In genomic region chr20:49464556-49464955, GRCh38 we compare ENCODE assay signal across 29 cellular contexts. TPM values are rescaled to one million over a fixed set of nuclear protein-coding genes. Genes with fewer than 3 reads are reported as not detected.
A peak's percentile ranks its signal among the peaks of the same experiment; 100 is the strongest.
DNase-seq lines count a peak whose midpoint lies in the region; ATAC-seq, FAIRE-seq and TF ChIP-seq lines count a peak whose summit lies in the region.
"Had no signal": no experiment of that assay in that cellular context is flagged by ENCODE, and none has a peak within 500 bp of the region (broad histone marks: within the 10 kb centered on the region; RNA-seq: fewer than 3 reads in every experiment).

No MANE protein-coding gene starts in this region.

- no peak overlapping the region for H3K4me3 Mint-ChIP-seq in activated CD4-positive, alpha-beta T cell treated with anti-CD3 and anti-CD28 coated beads for 36 hours
- H3K4me3 Mint-ChIP-seq: CD14-positive monocyte; CD4-positive, alpha-beta memory T cell; CD4-positive, CD25-positive, alpha-beta regulatory T cell; CD8-positive, alpha-beta memory T cell had no signal

- CTCF ChIA-PET in IMR-90 (lab: Yijun Ruan, JAX) = no interaction called here
- CTCF ChIA-PET in activated CD4-positive, alpha-beta T cell treated with anti-CD3 and anti-CD28 coated beads for 36 hours (lab: Charles Lee) = interaction anchor here (1.6 kb wide), 1 partner anchor 20 kb away, joined by 4 read pairs; no protein-coding TSS in a partner anchor

- FAIRE-seq in HTR-8/SVneo (lab: Jason Lieb, UNC) = peak; percentile 36
- FAIRE-seq: A204.1, GM12878, GM12892, GM18507 had no signal

- no peak overlapping the region for H3K56ac ChIP-seq in IMR-90 (ENCODE audit: extremely low read depth, insufficient read depth, low read length)

- ATAC-seq in IMR-90 (ENCODE audit: low read depth) (no peak), upper lobe of right lung (peak; percentile 21), HG03108 (IDR thresholded peaks at IDR 0.05; ENCODE audit: unreplicated experiment) (no peak)
- ATAC-seq in activated CD4-positive, alpha-beta T cell treated with anti-CD3 and anti-CD28 coated beads for 36 hours = no peak
- ATAC-seq: GM12878 had no signal

- H3K4me1 Mint-ChIP-seq in activated CD4-positive, alpha-beta T cell treated with anti-CD3 and anti-CD28 coated beads for 36 hours = no peaks in the 10 kb centered on the region
- H3K4me1 Mint-ChIP-seq: CD14-positive monocyte; CD4-positive, alpha-beta memory T cell; CD4-positive, CD25-positive, alpha-beta regulatory T cell; CD8-positive, alpha-beta memory T cell had no signal

- H2BK15ac ChIP-seq in IMR-90 (ENCODE audit: low read depth, low read length) = no peak overlapping the region

- intact Hi-C loops in IMR-90 (cut with micrococcal nuclease) = no loop called here
- intact Hi-C loops in upper lobe of right lung (cut with DNase I) = no loop called here
- intact Hi-C loops in activated CD4-positive, alpha-beta T cell treated with anti-CD3 and anti-CD28 coated beads for 36 hours (cut with DNase I, micrococcal nuclease) = no loop called here

- H4K8ac ChIP-seq in IMR-90 (ENCODE audit: low read depth in 2 of 2, low read length in 2 of 2) (no peak overlapping the region), trophoblast cell (ENCODE audit: low read depth, low read length) (no peak overlapping the region)

- H2AK9ac ChIP-seq in IMR-90 (replicated peaks; ENCODE audit: low read depth, low read length, poor library complexity) = no peak overlapping the region

- H3K4me3 ChIP-seq in IMR-90 (ENCODE audit: insufficient read depth, low read depth, low read length) (no peak overlapping the region), trophoblast cell (ENCODE audit: low read depth, low read length) (no peak overlapping the region), upper lobe of right lung (no peak overlapping the region)
- H3K4me3 ChIP-seq: BLaER1, GM12878 had no signal

- TF ChIP-seq POLR2A in IMR-90 (IDR thresholded peaks at IDR 0.05; ENCODE audit: low read depth, low read length) = no peak

- H3K14ac ChIP-seq in IMR-90 (replicated peaks; ENCODE audit: low read depth, low read length) (no peak overlapping the region), trophoblast cell (ENCODE audit: low read length) (no peak overlapping the region)

- TF ChIP-seq RAD21 in IMR-90 (IDR thresholded peaks at IDR 0.05; ENCODE audit: low read length) = no peak

- no peak overlapping the region for H3K27ac Mint-ChIP-seq in activated CD4-positive, alpha-beta T cell treated with anti-CD3 and anti-CD28 coated beads for 36 hours
- H3K27ac Mint-ChIP-seq: CD4-positive, alpha-beta memory T cell; CD4-positive, CD25-positive, alpha-beta regulatory T cell; CD8-positive, alpha-beta memory T cell had no signal

- H3K9me1 ChIP-seq in IMR-90 (ENCODE audit: insufficient read depth, low read length) = no peaks in the 10 kb centered on the region

- no peak overlapping the region for H3K4me2 ChIP-seq in IMR-90 (ENCODE audit: low read depth, low read length)
- no peak overlapping the region for H3K4me2 ChIP-seq in trophoblast cell (ENCODE audit: low read length)
- H3K4me2 ChIP-seq: BLaER1 had no signal

- peak overlapping the region; percentile 8 for H2AFZ ChIP-seq in IMR-90 (replicated peaks; ENCODE audit: low read length, poor library complexity)
- no peak overlapping the region for H2AFZ ChIP-seq in trophoblast cell (ENCODE audit: insufficient read depth, low read length, poor library complexity)

- BruUV-seq in IMR-90 (replicated peaks; lab: Mats Ljungman, UMichigan) = no TSS peak

- H3K9ac ChIP-seq in IMR-90 (ENCODE audit: low read depth, low read length) (no peak overlapping the region), trophoblast cell (ENCODE audit: low read length) (no peak overlapping the region)
- H3K9ac ChIP-seq: BLaER1 had no signal

- H3K23ac ChIP-seq in IMR-90 (ENCODE audit: low read depth, low read length) = no peak overlapping the region
- no peak overlapping the region for H3K23ac ChIP-seq in trophoblast cell (ENCODE audit: low read length)

- H3K18ac ChIP-seq in IMR-90 (ENCODE audit: low read depth, low read length) = no peak overlapping the region
- no peak overlapping the region for H3K18ac ChIP-seq in trophoblast cell (ENCODE audit: low read length)

- H2BK20ac ChIP-seq in IMR-90 (ENCODE audit: low read depth, low read length) = no peak overlapping the region

- H3K36me3 Mint-ChIP-seq in activated CD4-positive, alpha-beta T cell treated with anti-CD3 and anti-CD28 coated beads for 36 hours (ENCODE audit: low read depth) = no peaks in the 10 kb centered on the region
- H3K36me3 Mint-ChIP-seq: CD14-positive monocyte; CD4-positive, alpha-beta memory T cell; CD4-positive, CD25-positive, alpha-beta regulatory T cell; CD8-positive, alpha-beta memory T cell had no signal

- no peak overlapping the region for H2BK12ac ChIP-seq in trophoblast cell (ENCODE audit: low read length)

- no peak overlapping the region for H4K12ac ChIP-seq in trophoblast cell (ENCODE audit: low read depth, low read length)

- in situ Hi-C loops in IMR-90 (cut with MboI; ENCODE audit: low sequenced_read_pairs) = no loop called here

- no peaks in the 10 kb centered on the region for H3K79me2 ChIP-seq in trophoblast cell (ENCODE audit: control insufficient read depth, insufficient read depth, low read length, poor library complexity)

- H3K4ac ChIP-seq in IMR-90 (ENCODE audit: low read depth, low read length) = no peak overlapping the region
- H3K4ac ChIP-seq in trophoblast cell (ENCODE audit: low read depth, low read length) = no peak overlapping the region

- no peak overlapping the region for H4K91ac ChIP-seq in IMR-90 (ENCODE audit: insufficient read depth, low read depth, low read length)
- H4K91ac ChIP-seq in trophoblast cell (ENCODE audit: low read depth, low read length) = no peak overlapping the region

- TF ChIP-seq CTCF in IMR-90 (conservative IDR thresholded peaks at IDR 0.05; ENCODE audit: low read depth, low read length) (no peak), upper lobe of right lung (IDR thresholded peaks at IDR 0.05) (no peak)

- H3K9me3 Mint-ChIP-seq in activated CD4-positive, alpha-beta T cell treated with anti-CD3 and anti-CD28 coated beads for 36 hours (ENCODE audit: low read depth) = no peaks in the 10 kb centered on the region
- H3K9me3 Mint-ChIP-seq: CD4-positive, alpha-beta memory T cell; CD8-positive, alpha-beta memory T cell had no signal

- peaks cover 45% of the 10 kb centered on the region for H3K27me3 ChIP-seq in IMR-90 (ENCODE audit: control insufficient read depth, insufficient read depth, low read length)
- no peaks in the 10 kb centered on the region for H3K27me3 ChIP-seq in trophoblast cell (ENCODE audit: insufficient read depth, low read length)
- peaks cover 4% of the 10 kb centered on the region for H3K27me3 ChIP-seq in upper lobe of right lung
- H3K27me3 ChIP-seq: BE2C, BLaER1 had no signal

- POLR2A ChIA-PET in IMR-90 (lab: Charles Lee; ENCODE audit: unreplicated experiment) = no interaction called here
- POLR2A ChIA-PET in activated CD4-positive, alpha-beta T cell treated with anti-CD3 and anti-CD28 coated beads for 36 hours (lab: Charles Lee) = no interaction called here

- 78% methylated on average over 4 of the region's 7 CpGs; no CpG with 5 or more reads in 1 of the 2 experiments for WGBS in IMR-90 (ENCODE audit: extremely low coverage in 2 of 2, insufficient read length in 1 of 2), 2 experiments
- WGBS in trophoblast cell (ENCODE audit: extremely low coverage, insufficient coverage, insufficient read length) = no CpG with 5 or more reads among the region's 7 CpGs

- peaks cover 19% of the 10 kb centered on the region for H3K27me3 Mint-ChIP-seq in activated CD4-positive, alpha-beta T cell treated with anti-CD3 and anti-CD28 coated beads for 36 hours

- dilution Hi-C loops in IMR-90 (cut with HindIII; ENCODE audit: low sequenced_read_pairs, unreplicated experiment) = no loop called here

- H2BK5ac ChIP-seq in IMR-90 (ENCODE audit: low read depth, low read length, poor library complexity, severe bottlenecking) (no peak overlapping the region), trophoblast cell (ENCODE audit: low read depth, low read length, poor library complexity) (no peak overlapping the region)

- no peaks in the 10 kb centered on the region for H3K36me3 ChIP-seq in IMR-90 (ENCODE audit: control insufficient read depth, insufficient read depth, low read length)
- H3K36me3 ChIP-seq in trophoblast cell (ENCODE audit: control insufficient read depth in 1 of 2, insufficient read depth in 2 of 2, low read length in 2 of 2) = no peaks in the 10 kb centered on the region
- no peaks in the 10 kb centered on the region for H3K36me3 ChIP-seq in upper lobe of right lung
- H3K36me3 ChIP-seq: BE2C, BLaER1 had no signal

- no peak overlapping the region for H4K5ac ChIP-seq in IMR-90 (ENCODE audit: low read depth, low read length)

- no peak for DNase-seq in HTR-8/SVneo (ENCODE audit: insufficient read length, low spot score)
- no peak for DNase-seq in IMR-90
- DNase-seq in trophoblast cell = peak; percentile 76 to 90
- no peak for DNase-seq in upper lobe of right lung
- DNase-seq in NCI-H510A treated with DMSO at 0.1 percent for 48 hours (lab: John Stamatoyannopoulos, UW) = no peak
- DNase-seq in activated CD4-positive, alpha-beta T cell treated with anti-CD3 and anti-CD28 coated beads for 36 hours = no peak
- DNase-seq: 8988T; ACHN; BE2C; C1 segment of cervical spinal cord; CD4-positive, alpha-beta memory T cell; CD4-positive, CD25-positive, alpha-beta regulatory T cell; CD8-positive, alpha-beta memory T cell; COR-L47; DMS 273 treated with DMSO at 0.1 percent for 48 hours; DMS153; DMS53; DMS79; DND-41; EL; GDM1 had no signal

- H2AK5ac ChIP-seq in IMR-90 (ENCODE audit: low read depth, low read length) = no peak overlapping the region
- no peak overlapping the region for H2AK5ac ChIP-seq in trophoblast cell (ENCODE audit: low read length)

- no peak overlapping the region for H3K27ac ChIP-seq in IMR-90 (ENCODE audit: insufficient read depth, low read length)
- no peak overlapping the region for H3K27ac ChIP-seq in trophoblast cell (ENCODE audit: low read depth, low read length)
- H3K27ac ChIP-seq in upper lobe of right lung = no peak overlapping the region
- H3K27ac ChIP-seq: BLaER1 had no signal

- H2BK120ac ChIP-seq in IMR-90 (ENCODE audit: low read depth, low read length) = no peak overlapping the region
- no peak overlapping the region for H2BK120ac ChIP-seq in trophoblast cell (ENCODE audit: insufficient read depth, low read length, poor library complexity)

- H3K4me1 ChIP-seq in IMR-90 (ENCODE audit: control insufficient read depth, insufficient read depth, low read length) (no peaks in the 10 kb centered on the region), trophoblast cell (ENCODE audit: control insufficient read depth in 1 of 2, insufficient read depth in 2 of 2, low read length in 2 of 2) (no peaks in the 10 kb centered on the region), upper lobe of right lung (no peaks in the 10 kb centered on the region)
- H3K4me1 ChIP-seq: BE2C, BLaER1 had no signal

- H3K9me3 ChIP-seq in IMR-90 (ENCODE audit: control insufficient read depth, insufficient read depth, low read length) = no peaks in the 10 kb centered on the region
- H3K9me3 ChIP-seq in trophoblast cell (ENCODE audit: insufficient read depth, low read depth, low read length) = peaks cover 2% of the 10 kb centered on the region
- H3K9me3 ChIP-seq in upper lobe of right lung = no peaks in the 10 kb centered on the region
- H3K9me3 ChIP-seq: BE2C, BLaER1 had no signal

- H3K79me1 ChIP-seq in IMR-90 (ENCODE audit: low read depth in 1 of 2, low read length in 2 of 2) (no peaks in the 10 kb centered on the region), trophoblast cell (ENCODE audit: low read length) (no peaks in the 10 kb centered on the region)

- no peaks in the 10 kb centered on the region for H4K20me1 ChIP-seq in IMR-90 (ENCODE audit: insufficient read depth, low read length)
- H4K20me1 ChIP-seq: BLaER1 had no signal

RNA-seq across cellular contexts. Expression of gene KCNB1, which starts 17.9 kb away (rescaled TPM):
- total RNA-seq in IMR-90 (2012; rRNA removed) = not detected in 2 replicates
- 0.05 TPM in 1 of 2 replicates, not detected in the other for polyA plus RNA-seq in IMR-90 (2012; rRNA removed)
- polyA plus RNA-seq in IMR-90 (2012; cell fraction: cytosol; rRNA removed) = 0.02 TPM in 1 of 2 replicates, not detected in the other
- 0.01 TPM in 2 replicates for polyA plus RNA-seq in IMR-90 (2012; cell fraction: nucleus; rRNA removed; ENCODE audit: low replicate concordance)
- polyA plus RNA-seq in trophoblast cell (2013) = 0.01 and 0.14 TPM in 2 replicates
- total RNA-seq in upper lobe of right lung = 0.41 TPM
- total RNA-seq in activated CD4-positive, alpha-beta T cell treated with anti-CD3 and anti-CD28 coated beads for 36 hours = not detected
- total RNA-seq: A673; CD4-positive, alpha-beta memory T cell; CD4-positive, CD25-positive, alpha-beta regulatory T cell had no signal
- polyA plus RNA-seq: CD14-positive monocyte; CD8-positive, alpha-beta memory T cell had no signal

Comparison
In these comparisons a context has a peak if more than half of its experiments do, and no peak if none do; other contexts are left out.
1. DNase-seq: peak in trophoblast cell (2 of 2); none in HTR-8/SVneo (single experiment), IMR-90 (single experiment), upper lobe of right lung (single experiment), NCI-H510A treated with DMSO at 0.1 percent for 48 hours (single experiment) and activated CD4-positive, alpha-beta T cell treated with anti-CD3 and anti-CD28 coated beads for 36 hours (single experiment).